In genomic region chr10:14601872-14602725, GRCh38 we compare ENCODE assay signal across 8 cellular contexts.
DNase-seq lines count a peak whose midpoint lies in the region; ATAC-seq and TF ChIP-seq lines count a peak whose summit lies in the region.

No MANE protein-coding gene starts in this region.

- WGBS in GM23248 (ENCODE audit: low coverage in 1 of 2, low lambda C conversion rate in 2 of 2, missing lambda C conversion rate in 2 of 2), 2 experiments: 24% methylated on average over 16 of the region's 16 CpGs

- peaks cover 56% of the 10 kb centered on the region for H3K4me1 Mint-ChIP-seq in activated T-helper 17 cell treated with anti-CD3 and anti-CD28 coated beads, Interleukin-2, amount 50 U/mL, for 72 hours

- ATAC-seq in activated T-helper 17 cell treated with anti-CD3 and anti-CD28 coated beads, Interleukin-2, amount 50 U/mL, for 72 hours (replicated peaks): peak; percentile 37

- no peaks in the 10 kb centered on the region for H3K9me2 ChIP-seq in GM23248 (ENCODE audit: insufficient read depth)

- no peaks in the 10 kb centered on the region for H3K27me3 Mint-ChIP-seq in activated T-helper 17 cell treated with anti-CD3 and anti-CD28 coated beads, Interleukin-2, amount 50 U/mL, for 72 hours

- no peaks in the 10 kb centered on the region for H4K20me1 ChIP-seq in GM23248 (ENCODE audit: insufficient read depth)

- peak overlapping the region; percentile 99 for H3K27ac Mint-ChIP-seq in activated T-helper 17 cell treated with anti-CD3 and anti-CD28 coated beads, Interleukin-2, amount 50 U/mL, for 72 hours

- no peaks in the 10 kb centered on the region for H3K9me3 ChIP-seq in GM23248 (ENCODE audit: low read depth)

- H3K9me3 Mint-ChIP-seq in activated T-helper 17 cell treated with anti-CD3 and anti-CD28 coated beads, Interleukin-2, amount 50 U/mL, for 72 hours: no peaks in the 10 kb centered on the region

- TF ChIP-seq CTCF in foreskin fibroblast (IDR thresholded peaks at IDR 0.05; ENCODE audit: low read depth, low read length): no peak

- H3K79me2 ChIP-seq in GM23248 (ENCODE audit: insufficient read depth): peaks cover 13% of the 10 kb centered on the region

- H3K36me3 ChIP-seq in GM23248 (ENCODE audit: low read depth): no peaks in the 10 kb centered on the region

- in situ Hi-C loops in GM23248 (cut with MboI): no loop called here

- no peak overlapping the region for H2AFZ ChIP-seq in GM23248

- H3F3A ChIP-seq in GM23248 (ENCODE audit: insufficient read depth): peaks cover 18% of the 10 kb centered on the region

- H3K4me3 ChIP-seq in GM23248 (peak overlapping the region; percentile 84), foreskin fibroblast (ENCODE audit: low read depth in 1 of 2, low read length in 2 of 2) (peak overlapping the region; percentile 68 to 69)

- intact Hi-C loops in posterior cingulate gyrus (cut with DNase I): loop anchor here (5.0 kb wide), 3 partner anchors 35 to 275 kb away; partner anchors contain the start of genes CDNF, HSPA14, MSANTD7 and SUV39H2

- H3K9ac ChIP-seq in GM23248: no peak overlapping the region

- H3K27ac ChIP-seq in GM23248: no peak overlapping the region

- H3K4me3 Mint-ChIP-seq in activated T-helper 17 cell treated with anti-CD3 and anti-CD28 coated beads, Interleukin-2, amount 50 U/mL, for 72 hours: peak overlapping the region; percentile 95

- H3K27me3 ChIP-seq in GM23248 (replicated peaks; ENCODE audit: insufficient read depth): no peaks in the 10 kb centered on the region

- peaks cover 78% of the 10 kb centered on the region for H3K36me3 Mint-ChIP-seq in activated T-helper 17 cell treated with anti-CD3 and anti-CD28 coated beads, Interleukin-2, amount 50 U/mL, for 72 hours (ENCODE audit: low read depth)

- peak overlapping the region; percentile 36 for H3K4me2 ChIP-seq in GM23248 (ENCODE audit: unreplicated experiment)

- peaks cover 16% of the 10 kb centered on the region for H3K4me1 ChIP-seq in GM23248 (ENCODE audit: insufficient read depth)

- DNase-seq in GF-D8 (lab: John Stamatoyannopoulos, UW) (peak; percentile 74), GM23248 (peak; percentile 88), NCI-H226 (peak; percentile 90), foreskin fibroblast (peak; percentile 54 to 61), posterior cingulate gyrus (no peak), NCI-H774 (lab: John Stamatoyannopoulos, UW) (no peak)
- DNase-seq in stimulated activated CD4-positive, alpha-beta T cell treated with anti-CD3 and anti-CD28 coated beads, TNF-alpha, amount 100 ng/mL, for 4 hours (ENCODE audit: low read depth in 3 of 3): peak; percentile 18 to 34 (median 26)

Comparison
In these comparisons a context has a peak if more than half of its experiments do, and no peak if none do; other contexts are left out.
1. DNase-seq: peak in GF-D8 (single experiment), GM23248 (single experiment), NCI-H226 (single experiment), foreskin fibroblast (2 of 2) and stimulated activated CD4-positive, alpha-beta T cell treated with anti-CD3 and anti-CD28 coated beads, TNF-alpha, amount 100 ng/mL, for 4 hours (3 of 3); none in posterior cingulate gyrus (0 of 10) and NCI-H774 (single experiment).